Comparison of ENCODE assay signal across 1 cellular context in genomic region chr19:38837656-38838121, GRCh38.
TF ChIP-seq lines count a peak whose summit lies in the region.

No MANE protein-coding gene starts in this region.

TF ChIP-seq in K562, 482 proteins besides CTCF, POLR2A, EP300 and RAD21:
- no peak for TF ChIP-seq ZBTB12 (CRISPR knock-in tag; IDR thresholded peaks at IDR 0.05)
- TF ChIP-seq NFE2 (IDR thresholded peaks at IDR 0.05; ENCODE audit: low read depth): 0 out of 2 replicates have a peak, but pooled peaks have one; percentile 14
- TF ChIP-seq ATF6 (CRISPR knock-in tag; IDR thresholded peaks at IDR 0.05): no peak
- TF ChIP-seq CHD4 (IDR thresholded peaks at IDR 0.05; ENCODE audit: insufficient read depth, insufficient replicate concordance, low read depth, low read length, poor library complexity, severe bottlenecking): no peak
- no peak for TF ChIP-seq USF1 (CRISPR knock-in tag; IDR thresholded peaks at IDR 0.05)
- TF ChIP-seq TCF3 (CRISPR knock-in tag; IDR thresholded peaks at IDR 0.05): no peak
- no peak for TF ChIP-seq MEF2D (tag; conservative IDR thresholded peaks at IDR 0.05; ENCODE audit: low read depth)
- peak; percentile 63; the same call in 1 of the 2 replicates for TF ChIP-seq THRB (CRISPR knock-in tag; conservative IDR thresholded peaks at IDR 0.05)
- no peak for TF ChIP-seq ATF1 (CRISPR knock-in tag; IDR thresholded peaks at IDR 0.05)
- no peak for TF ChIP-seq ATF1 (tag; IDR thresholded peaks at IDR 0.05)
- TF ChIP-seq PHB (CRISPR knock-in tag; IDR thresholded peaks at IDR 0.05): no peak
- TF ChIP-seq PCBP2 (IDR thresholded peaks at IDR 0.05; ENCODE audit: low read depth, low read length, poor library complexity, severe bottlenecking): no peak
- no peak for TF ChIP-seq TARDBP (IDR thresholded peaks at IDR 0.05)
- peak; percentile 45 for TF ChIP-seq FOSL1 (tag; conservative IDR thresholded peaks at IDR 0.05)
- peak in 1 of 3 experiments; percentile 29 for TF ChIP-seq YY1 (IDR thresholded peaks at IDR 0.05; ENCODE audit: borderline replicate concordance in 1 of 3, control insufficient read depth in 1 of 3, extremely low read depth in 1 of 3, insufficient read depth in 3 of 3, insufficient read length in 1 of 3, insufficient replicate concordance in 2 of 3, low read depth in 1 of 3, low read length in 2 of 3)
- no peak for TF ChIP-seq PCBP1 (IDR thresholded peaks at IDR 0.05; ENCODE audit: low read depth, low read length, poor library complexity, severe bottlenecking)
- no peak for TF ChIP-seq AFF1 (IDR thresholded peaks at IDR 0.05; ENCODE audit: low read depth in 1 of 2, partially characterized antibody in 2 of 2)
- TF ChIP-seq CGGBP1 (CRISPR knock-in tag; IDR thresholded peaks at IDR 0.05): no peak
- TF ChIP-seq ZFX (CRISPR knock-in tag; IDR thresholded peaks at IDR 0.05): no peak
- TF ChIP-seq ZNF184 (CRISPR knock-in tag; IDR thresholded peaks at IDR 0.05): no peak
- no peak for TF ChIP-seq GTF2F1 (IDR thresholded peaks at IDR 0.05; ENCODE audit: low read depth, low read length)
